Comparison of ENCODE assay signal across 15 cellular contexts in the genomic region with DNA sequence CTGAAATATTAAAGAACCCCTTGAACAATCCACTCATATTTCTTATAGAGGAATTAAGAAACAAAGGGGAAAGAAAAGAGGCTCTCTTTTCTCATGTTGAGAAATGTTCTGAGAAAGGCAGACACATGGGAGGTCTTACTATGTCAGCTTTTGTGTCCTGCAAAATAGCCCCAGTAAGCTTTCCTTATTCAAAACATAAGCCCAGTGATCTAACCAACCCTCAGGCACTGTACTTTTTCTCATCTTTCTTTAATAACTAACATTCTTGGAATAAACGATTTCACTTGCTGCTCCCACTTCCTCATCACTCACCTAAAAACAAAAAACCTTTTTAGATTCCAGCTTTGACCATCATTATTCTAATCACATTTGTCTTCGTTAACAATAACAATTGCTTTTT.
"Had no signal": no experiment of that assay in that cellular context is flagged by ENCODE, and none has a peak within 500 bp of the region (broad histone marks: within the 10 kb centered on the region; RNA-seq: fewer than 3 reads in every experiment).

No MANE protein-coding gene starts in this region.

- H3K9me3 Mint-ChIP-seq: neural crest cell had no signal

- H3K27ac Mint-ChIP-seq: immature natural killer cell had no signal

- ATAC-seq: heart left ventricle, pancreas had no signal

- H3K27ac ChIP-seq: esophagus squamous epithelium, heart left ventricle, pancreas, sigmoid colon, stomach, thoracic aorta had no signal

- H3K4me3 Mint-ChIP-seq: immature natural killer cell, neural crest cell had no signal

- H3K36me3 Mint-ChIP-seq: immature natural killer cell had no signal

- DNase-seq: activated CD4-positive, CD25-positive, alpha-beta regulatory T cell treated with anti-CD3 and anti-CD28 coated beads, Interleukin-2, amount 50 U/mL, for 72 hours; activated naive CD4-positive, alpha-beta T cell; activated T-cell treated with anti-CD3 and anti-CD28 coated beads for 4 hours; esophagus squamous epithelium; heart left ventricle; immature natural killer cell; midbrain; pancreas; sigmoid colon; stimulated activated CD4-positive, alpha-beta T cell treated with anti-CD3 and anti-CD28 coated beads, Interleukin-1b, Interleukin-23, amount 100 ng/mL, for 48 hours; stomach; T-helper 1 cell; T1000 had no signal

- H3K4me1 ChIP-seq: esophagus squamous epithelium, pancreas had no signal

- H3K36me3 ChIP-seq: esophagus squamous epithelium, heart left ventricle, pancreas, sigmoid colon, stomach, thoracic aorta had no signal

- H3K9me3 ChIP-seq: esophagus squamous epithelium, heart left ventricle, pancreas, sigmoid colon, stomach, thoracic aorta had no signal

- H3K4me3 ChIP-seq: esophagus squamous epithelium, heart left ventricle, pancreas, sigmoid colon, stomach, thoracic aorta had no signal

- H3K27me3 ChIP-seq: esophagus squamous epithelium, pancreas, sigmoid colon, stomach had no signal

- H3K4me1 Mint-ChIP-seq: immature natural killer cell had no signal
